11 cellular contexts compared by ENCODE assay signal in genomic region chr22:25853902-25854301, GRCh38.
DNase-seq lines count a peak whose midpoint lies in the region; ATAC-seq and TF ChIP-seq lines count a peak whose summit lies in the region.
"Had no signal": no experiment of that assay in that cellular context is flagged by ENCODE, and none has a peak within 500 bp of the region (broad histone marks: within the 10 kb centered on the region; RNA-seq: fewer than 3 reads in every experiment).

No MANE protein-coding gene starts in this region.

- no peaks in the 10 kb centered on the region for H3K36me3 ChIP-seq in mesendoderm (ENCODE audit: control insufficient read depth, insufficient read depth, low read length)
- H3K36me3 ChIP-seq: suprapubic skin had no signal

- H3K27me3 ChIP-seq in mesendoderm (ENCODE audit: insufficient read depth, low read length, poor library complexity): no peaks in the 10 kb centered on the region

- no peak overlapping the region for H2BK15ac ChIP-seq in mesendoderm (replicated peaks; ENCODE audit: low read depth)

- no peaks in the 10 kb centered on the region for H3K79me1 ChIP-seq in mesendoderm (ENCODE audit: low read length)

- H3K4me3 ChIP-seq in LNCaP clone FGC (ENCODE audit: low read depth, low read length) (no peak overlapping the region), mesendoderm (ENCODE audit: low read length) (no peak overlapping the region)
- H3K4me3 ChIP-seq: mucosa of descending colon, suprapubic skin had no signal

- no peak overlapping the region for H3K9ac ChIP-seq in mesendoderm (ENCODE audit: low read length)

- no peak overlapping the region for H2BK120ac ChIP-seq in mesendoderm (ENCODE audit: low read depth, low read length)

- no peaks in the 10 kb centered on the region for H3K79me2 ChIP-seq in mesendoderm (ENCODE audit: control insufficient read depth, insufficient read depth, low read length)

- no peaks in the 10 kb centered on the region for H3K4me1 ChIP-seq in mesendoderm (ENCODE audit: control insufficient read depth, low read depth, low read length)
- H3K4me1 ChIP-seq: suprapubic skin had no signal

- H2BK5ac ChIP-seq in mesendoderm (ENCODE audit: low read length): no peak overlapping the region

- no peak overlapping the region for H3K23ac ChIP-seq in mesendoderm (ENCODE audit: low read length)

- no peak overlapping the region for H4K5ac ChIP-seq in mesendoderm (ENCODE audit: low read length)

- H3K18ac ChIP-seq in mesendoderm (ENCODE audit: low read length): no peak overlapping the region

- TF ChIP-seq CTCF in GM10266 (IDR thresholded peaks at IDR 0.05; ENCODE audit: control insufficient read depth, insufficient read depth, low read depth, missing control alignments) (peak; percentile 33), LNCaP clone FGC (IDR thresholded peaks at IDR 0.05; ENCODE audit: control insufficient read depth, extremely low read depth, insufficient read depth) (peak; percentile 36)

- no peak for ATAC-seq in HG02840 (IDR thresholded peaks at IDR 0.05; ENCODE audit: low FRiP score, unreplicated experiment)
- no peak for ATAC-seq in HG03460 (IDR thresholded peaks at IDR 0.05; ENCODE audit: unreplicated experiment)
- no peak for ATAC-seq in HG03571 (IDR thresholded peaks at IDR 0.05; ENCODE audit: unreplicated experiment)
- ATAC-seq: mucosa of descending colon had no signal

- DNase-seq in GM10266 (ENCODE audit: extremely low spot score) (no peak), LNCaP clone FGC (ENCODE audit: low read depth) (no peak), SK-MEL-5 (ENCODE audit: low read depth, low spot score) (peak; percentile 37), mesendoderm (peak; percentile 29), T-helper 2 cell (no peak)
- DNase-seq: KG1, mucosa of descending colon had no signal

- H3K56ac ChIP-seq in mesendoderm (ENCODE audit: low read length): no peak overlapping the region

- no peak overlapping the region for H3K27ac ChIP-seq in mesendoderm (ENCODE audit: low read depth, low read length)
- H3K27ac ChIP-seq: suprapubic skin had no signal

- no peak overlapping the region for H2AK5ac ChIP-seq in mesendoderm (ENCODE audit: low read length)

- no peak overlapping the region for H3K4ac ChIP-seq in mesendoderm (ENCODE audit: low read depth, low read length)

- no CpG with 5 or more reads among the region's 2 CpGs for WGBS in mesendoderm (ENCODE audit: extremely low coverage, insufficient coverage, low lambda C conversion rate)

- in situ Hi-C loops in SK-MEL-5 (cut with HindIII; ENCODE audit: low pct_unique_long_range_greater_than_20kb, low sequenced_read_pairs): no loop called here

- H4K8ac ChIP-seq in mesendoderm (ENCODE audit: low read depth, low read length): no peak overlapping the region

- no peak overlapping the region for H3K4me2 ChIP-seq in mesendoderm (ENCODE audit: low read length)

Comparison
In these comparisons a context has a peak if more than half of its experiments do, and no peak if none do; other contexts are left out.
1. DNase-seq: peak in SK-MEL-5 (single experiment) and mesendoderm (single experiment); none in GM10266 (single experiment), LNCaP clone FGC (single experiment) and T-helper 2 cell (0 of 5).